ENCODE assay signal across 19 cellular contexts in the genomic region with DNA sequence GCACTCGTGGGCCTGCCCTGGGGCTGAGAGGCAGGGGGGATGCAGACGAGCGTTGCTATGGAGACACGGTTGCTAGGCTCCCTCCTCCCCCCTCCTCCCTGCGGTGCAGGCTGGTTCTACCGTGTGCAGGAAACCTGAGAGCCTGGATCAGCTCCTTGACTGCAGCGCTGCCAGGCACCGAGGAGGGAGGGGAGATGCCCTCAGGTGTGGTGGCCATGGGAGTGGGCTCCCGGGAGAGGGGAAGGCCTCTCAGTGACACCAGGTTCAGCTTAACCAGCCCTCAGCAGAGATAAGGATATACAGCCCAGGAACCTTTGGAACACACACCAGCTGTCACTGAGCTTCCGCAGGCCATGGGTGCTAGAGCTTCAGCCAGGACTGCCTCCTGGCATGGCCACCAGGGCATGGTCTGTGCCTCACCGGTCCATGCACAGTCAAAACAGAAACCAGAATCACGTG.
A peak's percentile ranks its signal among the peaks of the same experiment; 100 is the strongest.
DNase-seq lines count a peak whose midpoint lies in the region; ATAC-seq and TF ChIP-seq lines count a peak whose summit lies in the region.
"Had no signal": no experiment of that assay in that cellular context is flagged by ENCODE, and none has a peak within 500 bp of the region (broad histone marks: within the 10 kb centered on the region; RNA-seq: fewer than 3 reads in every experiment).

No MANE protein-coding gene starts in this region.

- H3K4me3 ChIP-seq in right cardiac atrium (ENCODE audit: low read length), result no peak overlapping the region
- no peak overlapping the region for H3K4me3 ChIP-seq in heart left ventricle
- no peak overlapping the region for H3K4me3 ChIP-seq in thyroid gland (replicated peaks in 1 of 3)
- H3K4me3 ChIP-seq: lung, testis had no signal

- H3K9me3 ChIP-seq in right cardiac atrium (ENCODE audit: control insufficient read depth, low read length) (no peaks in the 10 kb centered on the region), heart left ventricle (no peaks in the 10 kb centered on the region), thyroid gland (no peaks in the 10 kb centered on the region)
- H3K9me3 ChIP-seq: testis had no signal

- TF ChIP-seq POLR2A in heart left ventricle (IDR thresholded peaks at IDR 0.05) (no peak), thyroid gland (IDR thresholded peaks at IDR 0.05) (no peak)

- WGBS in right cardiac atrium, result 29% methylated on average over 12 of the region's 12 CpGs
- WGBS in heart left ventricle, 4 donors, result 24 to 41% (median 29%) methylated on average over 7 to 12 of the region's 12 CpGs
- WGBS in thyroid gland, 2 donors, result 22 to 38% methylated on average over 2 to 11 of the region's 12 CpGs

- H3K27ac ChIP-seq in right cardiac atrium (ENCODE audit: low read length), result no peak overlapping the region
- H3K27ac ChIP-seq in heart left ventricle, result no peak overlapping the region
- H3K27ac ChIP-seq in thyroid gland, result no peak overlapping the region
- H3K27ac ChIP-seq: testis had no signal

- no peaks in the 10 kb centered on the region for H3K4me1 ChIP-seq in right cardiac atrium (ENCODE audit: control insufficient read depth, insufficient read depth, low read length)
- no peaks in the 10 kb centered on the region for H3K4me1 ChIP-seq in heart left ventricle
- peaks cover 35 to 42% of the 10 kb centered on the region in 2 donors for H3K4me1 ChIP-seq in thyroid gland
- H3K4me1 ChIP-seq: testis had no signal

- intact Hi-C loops in Right ventricle myocardium inferior (cut with DNase I) (no loop called here), right cardiac atrium (cut with DNase I) (no loop called here), heart left ventricle (cut with DNase I) (no loop called here), thyroid gland (cut with DNase I) (loop anchor here (10.0 kb wide), 2 partner anchors 246 to 426 kb away; no protein-coding TSS in a partner anchor)

- no peak for TF ChIP-seq CTCF in heart left ventricle (IDR thresholded peaks at IDR 0.05)
- TF ChIP-seq CTCF in thyroid gland (IDR thresholded peaks at IDR 0.05), result no peak

- no peaks in the 10 kb centered on the region for H3K27me3 ChIP-seq in right cardiac atrium (ENCODE audit: control insufficient read depth, insufficient read depth)
- peaks cover 0 to 61% (median 19%) of the 10 kb centered on the region in 9 donors for H3K27me3 ChIP-seq in heart left ventricle
- H3K27me3 ChIP-seq in thyroid gland, result no peaks in the 10 kb centered on the region
- H3K27me3 ChIP-seq: testis had no signal

- DNase-seq in Right ventricle myocardium inferior (ENCODE audit: missing footprints) (no peak), right cardiac atrium (no peak), NCI-H526 treated with DMSO at 0.1 percent for 48 hours (lab: John Stamatoyannopoulos, UW) (peak; percentile 7), heart left ventricle (peak in 1 of 5 donors; percentile 56), retina (peak; percentile 78), thyroid gland (no peak), NCI-H446 (lab: John Stamatoyannopoulos, UW) (no peak)
- DNase-seq: ACHN; activated B cell treated with CpG ODN at 0.5 μM for 24 hours; activated CD8-positive, alpha-beta memory T cell treated with anti-CD3 and anti-CD28 coated beads, Interleukin-2, amount 10 ng/mL, durations not matched to agents 7 days and 5 days; effector CD4-positive, alpha-beta T cell; natural killer cell; stimulated activated CD4-positive, alpha-beta T cell treated with anti-CD3 and anti-CD28 coated beads, Interleukin-2, amount 100 ng/mL, for 24 hours; stimulated activated CD8-positive, alpha-beta memory T cell treated with anti-CD3 and anti-CD28 coated beads, Interleukin-4, amount 100 ng/mL, for 48 hours; T-cell; testis had no signal

- ATAC-seq in Right ventricle myocardium inferior (peak; percentile 60), right cardiac atrium (no peak), heart left ventricle (peak; percentile 58 to 77 (median 71)), HG03460 (IDR thresholded peaks at IDR 0.05; ENCODE audit: unreplicated experiment) (no peak)
- ATAC-seq: activated CD8-positive, alpha-beta memory T cell treated with anti-CD3 and anti-CD28 coated beads, Interleukin-2, amount 10 ng/mL, durations not matched to agents 7 days and 5 days; sciatic nerve; T-cell had no signal

- no peaks in the 10 kb centered on the region for H3K36me3 ChIP-seq in heart left ventricle
- no peaks in the 10 kb centered on the region for H3K36me3 ChIP-seq in thyroid gland

Comparison
In these comparisons a context has a peak if more than half of its experiments do, and no peak if none do; other contexts are left out.
1. ATAC-seq: peak in Right ventricle myocardium inferior (single experiment) and heart left ventricle (4 of 4); none in right cardiac atrium (0 of 2) and HG03460 (single experiment).
2. DNase-seq: peak in NCI-H526 treated with DMSO at 0.1 percent for 48 hours (single experiment) and retina (single experiment); none in Right ventricle myocardium inferior (single experiment), right cardiac atrium (0 of 3), thyroid gland (0 of 2) and NCI-H446 (0 of 2).